In the genomic region with DNA sequence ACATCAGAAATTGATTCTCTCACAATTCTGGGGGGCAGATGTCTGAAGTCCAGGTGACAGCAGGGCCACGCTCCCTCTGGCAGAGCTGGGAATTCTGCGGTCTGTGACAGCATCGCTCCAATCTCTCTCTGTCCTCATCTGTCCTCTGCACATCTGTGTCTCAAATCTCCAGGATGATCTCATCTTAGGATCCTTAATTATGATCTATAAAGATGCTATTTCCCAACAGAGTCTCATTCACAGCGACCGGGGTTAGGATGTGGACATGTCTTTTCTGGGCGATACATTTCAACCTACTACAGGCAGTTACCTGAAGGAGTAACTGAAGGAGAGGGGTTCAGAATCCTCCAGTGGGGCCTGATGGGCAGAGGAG, we compare ENCODE assay signal across 1 cellular context.
TF ChIP-seq lines count a peak whose summit lies in the region.

No MANE protein-coding gene starts in this region.

TF ChIP-seq in HEK293, 187 proteins besides CTCF, POLR2A, EP300 and RAD21 (continued from another document and continues in another):
- TF ChIP-seq, protein P1, sequence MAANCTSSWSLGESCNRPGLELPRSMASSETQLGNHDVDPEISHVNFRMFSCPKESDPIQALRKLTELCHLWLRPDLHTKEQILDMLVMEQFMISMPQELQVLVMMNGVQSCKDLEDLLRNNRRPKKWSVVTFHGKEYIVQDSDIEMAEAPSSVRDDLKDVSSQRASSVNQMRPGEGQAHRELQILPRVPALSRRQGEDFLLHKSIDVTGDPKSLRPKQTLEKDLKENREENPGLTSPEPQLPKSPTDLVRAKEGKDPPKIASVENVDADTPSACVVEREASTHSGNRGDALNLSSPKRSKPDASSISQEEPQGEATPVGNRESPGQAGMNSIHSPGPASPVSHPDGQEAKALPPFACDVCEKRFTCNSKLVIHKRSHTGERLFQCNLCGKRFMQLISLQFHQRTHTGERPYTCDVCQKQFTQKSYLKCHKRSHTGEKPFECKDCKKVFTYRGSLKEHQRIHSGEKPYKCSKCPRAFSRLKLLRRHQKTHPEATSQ (tag by site-specific recombination; IDR thresholded peaks at IDR 0.05), result no peak
- TF ChIP-seq ZNF645 (tag by site-specific recombination; IDR thresholded peaks at IDR 0.05), result no peak
- TF ChIP-seq ZNF184 (tag by site-specific recombination; IDR thresholded peaks at IDR 0.05), result no peak
- no peak for TF ChIP-seq ZNF488 (tag by site-specific recombination; IDR thresholded peaks at IDR 0.05)
- no peak for TF ChIP-seq ZNF747 (tag by site-specific recombination; IDR thresholded peaks at IDR 0.05)
- TF ChIP-seq ZEB2 (tag by site-specific recombination; IDR thresholded peaks at IDR 0.05), result 0 out of 2 replicates have a peak, but pooled peaks have one; percentile 13
- TF ChIP-seq ZNF341 (tag by site-specific recombination; IDR thresholded peaks at IDR 0.05; ENCODE audit: low read depth), result peak; percentile 26
- no peak for TF ChIP-seq ZBTB20 (tag by site-specific recombination; IDR thresholded peaks at IDR 0.05)
- no peak for TF ChIP-seq ZFP37 (tag by site-specific recombination; IDR thresholded peaks at IDR 0.05)
- TF ChIP-seq ZFP3 (tag by site-specific recombination; IDR thresholded peaks at IDR 0.05; ENCODE audit: low read depth), result no peak
- no peak for TF ChIP-seq ZNF514 (tag by site-specific recombination; IDR thresholded peaks at IDR 0.05)
- TF ChIP-seq KLF7 (tag by site-specific recombination; IDR thresholded peaks at IDR 0.05; ENCODE audit: borderline replicate concordance), result no peak
- TF ChIP-seq, protein P2, sequence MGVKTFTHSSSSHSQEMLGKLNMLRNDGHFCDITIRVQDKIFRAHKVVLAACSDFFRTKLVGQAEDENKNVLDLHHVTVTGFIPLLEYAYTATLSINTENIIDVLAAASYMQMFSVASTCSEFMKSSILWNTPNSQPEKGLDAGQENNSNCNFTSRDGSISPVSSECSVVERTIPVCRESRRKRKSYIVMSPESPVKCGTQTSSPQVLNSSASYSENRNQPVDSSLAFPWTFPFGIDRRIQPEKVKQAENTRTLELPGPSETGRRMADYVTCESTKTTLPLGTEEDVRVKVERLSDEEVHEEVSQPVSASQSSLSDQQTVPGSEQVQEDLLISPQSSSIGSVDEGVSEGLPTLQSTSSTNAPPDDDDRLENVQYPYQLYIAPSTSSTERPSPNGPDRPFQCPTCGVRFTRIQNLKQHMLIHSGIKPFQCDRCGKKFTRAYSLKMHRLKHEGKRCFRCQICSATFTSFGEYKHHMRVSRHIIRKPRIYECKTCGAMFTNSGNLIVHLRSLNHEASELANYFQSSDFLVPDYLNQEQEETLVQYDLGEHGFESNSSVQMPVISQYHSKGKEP (tag by site-specific recombination; IDR thresholded peaks at IDR 0.05), result no peak
- 0 out of 2 replicates have a peak, but pooled peaks have one; percentile 4 for TF ChIP-seq ZNF654 (tag by site-specific recombination; IDR thresholded peaks at IDR 0.05; ENCODE audit: low read depth)
- no peak for TF ChIP-seq ZNF521 (tag by site-specific recombination; IDR thresholded peaks at IDR 0.05)
- no peak for TF ChIP-seq ZNF23 (tag by site-specific recombination; IDR thresholded peaks at IDR 0.05; ENCODE audit: borderline replicate concordance)
- TF ChIP-seq ZNF24 (tag by site-specific recombination; IDR thresholded peaks at IDR 0.05), result 0 out of 2 replicates have a peak, but pooled peaks have one; percentile 15
- no peak for TF ChIP-seq ZNF398 (tag by site-specific recombination; IDR thresholded peaks at IDR 0.05)
- TF ChIP-seq ZNF560 (tag by site-specific recombination; IDR thresholded peaks at IDR 0.05; ENCODE audit: borderline replicate concordance), result no peak
- no peak for TF ChIP-seq ZNF433 (tag by site-specific recombination; IDR thresholded peaks at IDR 0.05; ENCODE audit: low read depth)
- TF ChIP-seq, protein P3, sequence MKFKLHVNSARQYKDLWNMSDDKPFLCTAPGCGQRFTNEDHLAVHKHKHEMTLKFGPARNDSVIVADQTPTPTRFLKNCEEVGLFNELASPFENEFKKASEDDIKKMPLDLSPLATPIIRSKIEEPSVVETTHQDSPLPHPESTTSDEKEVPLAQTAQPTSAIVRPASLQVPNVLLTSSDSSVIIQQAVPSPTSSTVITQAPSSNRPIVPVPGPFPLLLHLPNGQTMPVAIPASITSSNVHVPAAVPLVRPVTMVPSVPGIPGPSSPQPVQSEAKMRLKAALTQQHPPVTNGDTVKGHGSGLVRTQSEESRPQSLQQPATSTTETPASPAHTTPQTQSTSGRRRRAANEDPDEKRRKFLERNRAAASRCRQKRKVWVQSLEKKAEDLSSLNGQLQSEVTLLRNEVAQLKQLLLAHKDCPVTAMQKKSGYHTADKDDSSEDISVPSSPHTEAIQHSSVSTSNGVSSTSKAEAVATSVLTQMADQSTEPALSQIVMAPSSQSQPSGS (tag by site-specific recombination; IDR thresholded peaks at IDR 0.05; ENCODE audit: low read depth), result no peak; the same call in none of the 2 replicates
- TF ChIP-seq ZNF394 (tag by site-specific recombination; IDR thresholded peaks at IDR 0.05; ENCODE audit: borderline replicate concordance), result peak; percentile 10; the same call in 1 of the 2 replicates
- TF ChIP-seq SP2 (tag by site-specific recombination; IDR thresholded peaks at IDR 0.05), result no peak
- peak; percentile 49; the same call in 1 of the 2 replicates for TF ChIP-seq ZNF629 (tag by site-specific recombination; IDR thresholded peaks at IDR 0.05)
- no peak for TF ChIP-seq ZFP69B (tag by site-specific recombination; IDR thresholded peaks at IDR 0.05)
- TF ChIP-seq ELK4 (IDR thresholded peaks at IDR 0.05; ENCODE audit: borderline replicate concordance, low read depth, low read length), result no peak
- TF ChIP-seq ZNF639 (tag by site-specific recombination; IDR thresholded peaks at IDR 0.05), result no peak
- TF ChIP-seq ZNF596 (tag by site-specific recombination; IDR thresholded peaks at IDR 0.05), result 0 out of 2 replicates have a peak, but pooled peaks have one; percentile 21
- TF ChIP-seq ZNF585B (tag by site-specific recombination; IDR thresholded peaks at IDR 0.05), result no peak
- TF ChIP-seq ZNF18 (tag by site-specific recombination; IDR thresholded peaks at IDR 0.05), result no peak
- TF ChIP-seq, protein P4, sequence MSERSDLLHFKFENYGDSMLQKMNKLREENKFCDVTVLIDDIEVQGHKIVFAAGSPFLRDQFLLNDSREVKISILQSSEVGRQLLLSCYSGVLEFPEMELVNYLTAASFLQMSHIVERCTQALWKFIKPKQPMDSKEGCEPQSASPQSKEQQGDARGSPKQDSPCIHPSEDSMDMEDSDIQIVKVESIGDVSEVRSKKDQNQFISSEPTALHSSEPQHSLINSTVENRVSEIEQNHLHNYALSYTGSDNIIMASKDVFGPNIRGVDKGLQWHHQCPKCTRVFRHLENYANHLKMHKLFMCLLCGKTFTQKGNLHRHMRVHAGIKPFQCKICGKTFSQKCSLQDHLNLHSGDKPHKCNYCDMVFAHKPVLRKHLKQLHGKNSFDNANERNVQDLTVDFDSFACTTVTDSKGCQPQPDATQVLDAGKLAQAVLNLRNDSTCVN (tag by site-specific recombination; optimal IDR thresholded peaks at IDR 0.05), result no peak
- no peak for TF ChIP-seq ZNF132 (tag by site-specific recombination; IDR thresholded peaks at IDR 0.05; ENCODE audit: borderline replicate concordance)
- no peak for TF ChIP-seq ZNF426 (tag by site-specific recombination; IDR thresholded peaks at IDR 0.05)
- TF ChIP-seq IKZF3 (tag by site-specific recombination; IDR thresholded peaks at IDR 0.05), result no peak
- TF ChIP-seq, protein P5, sequence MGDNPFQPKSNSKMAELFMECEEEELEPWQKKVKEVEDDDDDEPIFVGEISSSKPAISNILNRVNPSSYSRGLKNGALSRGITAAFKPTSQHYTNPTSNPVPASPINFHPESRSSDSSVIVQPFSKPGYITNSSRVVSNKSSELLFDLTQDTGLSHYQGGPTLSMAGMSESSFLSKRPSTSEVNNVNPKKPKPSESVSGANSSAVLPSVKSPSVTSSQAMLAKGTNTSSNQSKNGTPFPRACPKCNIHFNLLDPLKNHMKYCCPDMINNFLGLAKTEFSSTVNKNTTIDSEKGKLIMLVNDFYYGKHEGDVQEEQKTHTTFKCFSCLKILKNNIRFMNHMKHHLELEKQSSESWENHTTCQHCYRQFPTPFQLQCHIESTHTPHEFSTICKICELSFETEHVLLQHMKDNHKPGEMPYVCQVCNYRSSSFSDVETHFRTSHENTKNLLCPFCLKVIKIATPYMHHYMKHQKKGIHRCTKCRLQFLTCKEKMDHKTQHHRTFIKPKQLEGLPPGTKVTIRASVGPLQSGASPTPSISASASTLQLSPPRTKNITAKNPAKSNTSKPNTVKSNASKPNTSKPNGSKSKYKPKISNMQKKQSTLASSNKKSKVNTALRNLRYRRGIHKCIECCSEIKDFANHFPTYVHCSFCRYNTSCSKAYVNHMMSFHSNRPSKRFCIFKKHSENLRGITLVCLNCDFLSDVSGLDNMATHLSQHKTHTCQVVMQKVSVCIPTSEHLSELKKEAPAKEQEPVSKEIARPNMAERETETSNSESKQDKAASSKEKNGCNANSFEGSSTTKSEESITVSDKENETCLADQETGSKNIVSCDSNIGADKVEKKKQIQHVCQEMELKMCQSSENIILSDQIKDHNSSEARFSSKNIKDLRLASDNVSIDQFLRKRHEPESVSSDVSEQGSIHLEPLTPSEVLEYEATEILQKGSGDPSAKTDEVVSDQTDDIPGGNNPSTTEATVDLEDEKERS (tag by site-specific recombination; IDR thresholded peaks at IDR 0.05), result no peak
- no peak for TF ChIP-seq ZNF624 (tag by site-specific recombination; IDR thresholded peaks at IDR 0.05)
- TF ChIP-seq ZNF157 (tag by site-specific recombination; IDR thresholded peaks at IDR 0.05), result no peak
- no peak; the same call in 1 of the 2 replicates for TF ChIP-seq FEZF1 (tag by site-specific recombination; IDR thresholded peaks at IDR 0.05)
- TF ChIP-seq HOXD13 (CRISPR knock-in tag; IDR thresholded peaks at IDR 0.05; ENCODE audit: borderline replicate concordance), result no peak
- no peak for TF ChIP-seq ZNF510 (tag by site-specific recombination; IDR thresholded peaks at IDR 0.05; ENCODE audit: insufficient replicate concordance)
- no peak for TF ChIP-seq ZNF530 (tag by site-specific recombination; IDR thresholded peaks at IDR 0.05; ENCODE audit: low read depth)
